ENCODE assay signal across 2 cellular contexts in genomic region chr10:79866903-79867302, GRCh38. TPM values are rescaled to one million over a fixed set of nuclear protein-coding genes. Genes with fewer than 3 reads are reported as not detected.
"Had no signal": no experiment of that assay in that cellular context is flagged by ENCODE, and none has a peak within 500 bp of the region (broad histone marks: within the 10 kb centered on the region; RNA-seq: fewer than 3 reads in every experiment).

No MANE protein-coding gene starts in this region.

RNA-seq across cellular contexts. Expression of gene NUTM2E, which starts 40.4 kb away (rescaled TPM):
- total RNA-seq: activated CD8-positive, alpha-beta memory T cell treated with anti-CD3 and anti-CD28 coated beads for 36 hours; T-helper 1 cell treated with Interleukin-12 subunit alpha and Interleukin-12 subunit beta and Interleukin-4 antibody, amounts not matched to agents 30 ng/mL and 1 ng/mL, for 36 hours had no signal
